9 cellular contexts compared by ENCODE assay signal in genomic region chr5:55231029-55231475, GRCh38. TPM values are rescaled to one million over a fixed set of nuclear protein-coding genes. Genes with fewer than 3 reads are reported as not detected.
DNase-seq lines count a peak whose midpoint lies in the region; ATAC-seq and TF ChIP-seq lines count a peak whose summit lies in the region.
"Had no signal": no experiment of that assay in that cellular context is flagged by ENCODE, and none has a peak within 500 bp of the region (broad histone marks: within the 10 kb centered on the region; RNA-seq: fewer than 3 reads in every experiment).

No MANE protein-coding gene starts in this region.

- CTCF ChIA-PET in CD8-positive, alpha-beta T cell (lab: Charles Lee), result interaction anchor here (2.0 kb wide), 1 partner anchor 59 kb away, joined by 7 read pairs; no protein-coding TSS in a partner anchor

- peaks cover 65% of the 10 kb centered on the region for H3K27me3 Mint-ChIP-seq in CD8-positive, alpha-beta T cell (ENCODE audit: low read depth)

- no peaks in the 10 kb centered on the region for H3K36me3 ChIP-seq in CD8-positive, alpha-beta T cell (ENCODE audit: insufficient read depth, low read length)
- H3K36me3 ChIP-seq in neuron (ENCODE audit: insufficient read depth, low read length), result no peaks in the 10 kb centered on the region

- H3K4me3 Mint-ChIP-seq in CD8-positive, alpha-beta T cell, result peak overlapping the region; percentile 79

- no peak overlapping the region for H3K27ac Mint-ChIP-seq in CD8-positive, alpha-beta T cell

- H3K9me3 ChIP-seq in CD8-positive, alpha-beta T cell (ENCODE audit: low read length), result no peaks in the 10 kb centered on the region
- H3K9me3 ChIP-seq in neuron (ENCODE audit: low read length), result no peaks in the 10 kb centered on the region

- H3K27ac ChIP-seq in CD8-positive, alpha-beta T cell (ENCODE audit: low read depth, low read length), result no peak overlapping the region
- H3K27ac ChIP-seq in dorsolateral prefrontal cortex, result peak overlapping the region in 1 of 59 donors; percentile 71

- H2AFZ ChIP-seq in neuron (ENCODE audit: low read depth, low read length), result peak overlapping the region; percentile 98

- intact Hi-C loops in CD8-positive, alpha-beta T cell (cut with DNase I, micrococcal nuclease), result no loop called here
- intact Hi-C loops in dorsolateral prefrontal cortex (cut with DNase I), result loop anchor here in 1 of 2 donors (10.0 kb wide), 1 partner anchor 56 kb away; the partner anchor contains the start of gene CDC20B

- POLR2A ChIA-PET in CD8-positive, alpha-beta T cell (lab: Charles Lee), result interaction anchor here (1.0 to 1.4 kb wide), 2 partner anchors 11 to 76 kb away, joined by 4 read pairs; partner anchors contain the start of gene DHX29

- H3K9me3 Mint-ChIP-seq in CD8-positive, alpha-beta T cell, result no peaks in the 10 kb centered on the region

- peak overlapping the region; percentile 62 for H3K4me3 ChIP-seq in CD8-positive, alpha-beta T cell (ENCODE audit: low read depth, low read length)
- H3K4me3 ChIP-seq in NB4 (ENCODE audit: low read depth, low read length), result peak overlapping the region; percentile 48
- H3K4me3 ChIP-seq in dorsolateral prefrontal cortex, result peak overlapping the region; percentile 11 to 80 (median 64)
- peak overlapping the region; percentile 4 for H3K4me3 ChIP-seq in neuron (ENCODE audit: low read length)

- peaks cover 47% of the 10 kb centered on the region for H3K4me1 ChIP-seq in CD8-positive, alpha-beta T cell (ENCODE audit: insufficient read depth, low read length)
- H3K4me1 ChIP-seq in neuron (ENCODE audit: insufficient read depth, low read length), result peaks cover 36% of the 10 kb centered on the region

- no peak for TF ChIP-seq CTCF in CD8-positive, alpha-beta T cell (IDR thresholded peaks at IDR 0.05)
- TF ChIP-seq CTCF in NB4 (IDR thresholded peaks at IDR 0.05; ENCODE audit: low read depth, low read length) (no peak), dorsolateral prefrontal cortex (IDR thresholded peaks at IDR 0.05 in 54 of 56, conservative IDR thresholded peaks at IDR 0.05 in 2 of 56; ENCODE audit: low read depth in 1 of 56, partially characterized antibody in 56 of 56) (no peak)

- peak; percentile 7 for ATAC-seq in CD8-positive, alpha-beta T cell
- no peak for ATAC-seq in HG03354 (IDR thresholded peaks at IDR 0.05; ENCODE audit: poor library complexity, severe bottlenecking, unreplicated experiment)

- no peaks in the 10 kb centered on the region for H3K36me3 Mint-ChIP-seq in CD8-positive, alpha-beta T cell

- DNase-seq in CD8-positive, alpha-beta T cell, result no peak
- DNase-seq in NB4 (ENCODE audit: low read depth) (no peak), dorsolateral prefrontal cortex (no peak), NCI-H1417 treated with DMSO at 0.1 percent for 48 hours (lab: John Stamatoyannopoulos, UW) (no peak), NCI-H1694 (lab: John Stamatoyannopoulos, UW) (no peak), HT-29 (ENCODE audit: low spot score) (no peak)
- DNase-seq: stimulated activated CD4-positive, alpha-beta T cell treated with anti-CD3 and anti-CD28 coated beads, Interleukin-2, amount 100 ng/mL, for 48 hours had no signal

- no peak for TF ChIP-seq POLR2A in NB4 (IDR thresholded peaks at IDR 0.05; ENCODE audit: extremely low read depth, insufficient read length)

- peaks cover 41% of the 10 kb centered on the region for H3K4me1 Mint-ChIP-seq in CD8-positive, alpha-beta T cell (ENCODE audit: low read depth)

- peaks cover 76% of the 10 kb centered on the region for H3K27me3 ChIP-seq in CD8-positive, alpha-beta T cell (ENCODE audit: insufficient read depth, low read length)
- H3K27me3 ChIP-seq in dorsolateral prefrontal cortex, result peaks cover 2 to 100% (median 83%) of the 10 kb centered on the region in 45 donors
- peaks cover 80% of the 10 kb centered on the region for H3K27me3 ChIP-seq in neuron (ENCODE audit: insufficient read depth, low read length)

RNA-seq across cellular contexts. Expression of gene CCNO, which starts 2.4 kb away (rescaled TPM):
- total RNA-seq in CD8-positive, alpha-beta T cell, result not detected
- total RNA-seq in dorsolateral prefrontal cortex, result 10 to 100 TPM in 22 of 120 experiments, 1 to 10 TPM in 98; 1.1 to 16.6 (median 7.4) TPM
- 12.4 and 13.0 TPM in 2 replicates for total RNA-seq in HT-29 (2014; rRNA removed; shearing (Covaris generic))

RNA-seq across cellular contexts. Expression of gene MCIDAS, which starts 3.9 kb away (rescaled TPM):
- not detected for total RNA-seq in CD8-positive, alpha-beta T cell
- 1 to 10 TPM in 4 of 120 experiments, under 1 TPM in 34, not detected in 82; 0.20 to 1.7 (median 0.43) TPM for total RNA-seq in dorsolateral prefrontal cortex
- total RNA-seq in HT-29 (2014; rRNA removed; shearing (Covaris generic)), result 4.1 and 4.4 TPM in 2 replicates

RNA-seq across cellular contexts. Expression of gene CDC20B, which starts 58.1 kb away (rescaled TPM):
- total RNA-seq in CD8-positive, alpha-beta T cell, result not detected
- under 1 TPM in 18 of 120 experiments, not detected in 102; 0.13 to 0.68 (median 0.30) TPM for total RNA-seq in dorsolateral prefrontal cortex
- total RNA-seq in HT-29 (2014; rRNA removed; shearing (Covaris generic)), result not detected in 2 replicates

Comparison
In these comparisons a context has a peak if more than half of its experiments do, and no peak if none do; other contexts are left out.
1. H3K4me3 ChIP-seq: peak in every context shown above with its lines; median percentile 64 in dorsolateral prefrontal cortex; 62 in CD8-positive, alpha-beta T cell; 48 in NB4; 4 in neuron.